In the genomic region with DNA sequence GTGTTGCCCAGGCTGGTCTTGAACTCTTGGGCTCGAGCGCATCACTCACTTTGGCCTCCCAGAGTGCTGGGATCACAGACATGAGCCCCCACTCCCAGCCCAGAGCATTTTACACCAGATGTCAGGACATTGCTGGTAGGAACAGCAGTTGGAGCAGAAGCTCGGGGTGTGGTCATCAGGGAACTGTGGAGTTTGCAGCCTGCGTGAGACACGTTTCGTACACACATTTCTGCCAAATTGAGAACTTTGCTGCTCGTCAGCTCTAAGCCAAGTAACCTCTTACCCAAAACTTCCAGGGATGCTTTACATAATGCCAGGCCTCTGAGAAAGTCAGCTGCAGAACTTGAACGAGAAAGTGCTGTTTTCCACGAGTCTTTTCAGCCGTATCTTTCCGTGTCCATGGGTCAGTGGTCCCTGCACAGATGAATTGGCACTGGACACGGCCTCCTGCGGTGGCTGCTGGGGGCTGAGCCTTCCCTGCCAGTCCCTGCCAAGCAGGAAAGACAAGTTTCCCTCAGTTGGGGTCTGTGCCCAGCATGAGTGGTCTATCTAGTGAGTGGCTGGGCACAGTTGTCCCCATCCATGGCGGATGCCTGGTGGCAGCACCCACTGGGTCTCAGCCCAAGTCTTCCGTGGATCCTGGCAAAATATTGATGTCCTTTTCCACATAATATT, we compare ENCODE assay signal across 1 cellular context.
TF ChIP-seq lines count a peak whose summit lies in the region.

No MANE protein-coding gene starts in this region.

TF ChIP-seq in SK-N-SH treated with all-trans-retinoic acid at 6 μM for 48 hours, 23 proteins besides CTCF, POLR2A, EP300 and RAD21 (continued from another document):
- TF ChIP-seq, protein P1, sequence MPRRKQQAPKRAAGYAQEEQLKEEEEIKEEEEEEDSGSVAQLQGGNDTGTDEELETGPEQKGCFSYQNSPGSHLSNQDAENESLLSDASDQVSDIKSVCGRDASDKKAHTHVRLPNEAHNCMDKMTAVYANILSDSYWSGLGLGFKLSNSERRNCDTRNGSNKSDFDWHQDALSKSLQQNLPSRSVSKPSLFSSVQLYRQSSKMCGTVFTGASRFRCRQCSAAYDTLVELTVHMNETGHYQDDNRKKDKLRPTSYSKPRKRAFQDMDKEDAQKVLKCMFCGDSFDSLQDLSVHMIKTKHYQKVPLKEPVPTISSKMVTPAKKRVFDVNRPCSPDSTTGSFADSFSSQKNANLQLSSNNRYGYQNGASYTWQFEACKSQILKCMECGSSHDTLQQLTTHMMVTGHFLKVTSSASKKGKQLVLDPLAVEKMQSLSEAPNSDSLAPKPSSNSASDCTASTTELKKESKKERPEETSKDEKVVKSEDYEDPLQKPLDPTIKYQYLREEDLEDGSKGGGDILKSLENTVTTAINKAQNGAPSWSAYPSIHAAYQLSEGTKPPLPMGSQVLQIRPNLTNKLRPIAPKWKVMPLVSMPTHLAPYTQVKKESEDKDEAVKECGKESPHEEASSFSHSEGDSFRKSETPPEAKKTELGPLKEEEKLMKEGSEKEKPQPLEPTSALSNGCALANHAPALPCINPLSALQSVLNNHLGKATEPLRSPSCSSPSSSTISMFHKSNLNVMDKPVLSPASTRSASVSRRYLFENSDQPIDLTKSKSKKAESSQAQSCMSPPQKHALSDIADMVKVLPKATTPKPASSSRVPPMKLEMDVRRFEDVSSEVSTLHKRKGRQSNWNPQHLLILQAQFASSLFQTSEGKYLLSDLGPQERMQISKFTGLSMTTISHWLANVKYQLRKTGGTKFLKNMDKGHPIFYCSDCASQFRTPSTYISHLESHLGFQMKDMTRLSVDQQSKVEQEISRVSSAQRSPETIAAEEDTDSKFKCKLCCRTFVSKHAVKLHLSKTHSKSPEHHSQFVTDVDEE (CRISPR knock-in tag; IDR thresholded peaks at IDR 0.05): no peak
- TF ChIP-seq CSDC2 (CRISPR knock-in tag; IDR thresholded peaks at IDR 0.05) (no peak), ARNTL (CRISPR knock-in tag; IDR thresholded peaks at IDR 0.05; ENCODE audit: borderline replicate concordance, low read depth) (no peak), SNAI2 (CRISPR knock-in tag; IDR thresholded peaks at IDR 0.05) (no peak), BACH2 (CRISPR knock-in tag; IDR thresholded peaks at IDR 0.05; ENCODE audit: borderline replicate concordance) (no peak), RARB (CRISPR knock-in tag; IDR thresholded peaks at IDR 0.05) (no peak), ESRRG (CRISPR knock-in tag; IDR thresholded peaks at IDR 0.05) (no peak), ZNF70 (CRISPR knock-in tag; IDR thresholded peaks at IDR 0.05) (no peak), GLIS3 (CRISPR knock-in tag; IDR thresholded peaks at IDR 0.05) (no peak)
- TF ChIP-seq, protein P2, sequence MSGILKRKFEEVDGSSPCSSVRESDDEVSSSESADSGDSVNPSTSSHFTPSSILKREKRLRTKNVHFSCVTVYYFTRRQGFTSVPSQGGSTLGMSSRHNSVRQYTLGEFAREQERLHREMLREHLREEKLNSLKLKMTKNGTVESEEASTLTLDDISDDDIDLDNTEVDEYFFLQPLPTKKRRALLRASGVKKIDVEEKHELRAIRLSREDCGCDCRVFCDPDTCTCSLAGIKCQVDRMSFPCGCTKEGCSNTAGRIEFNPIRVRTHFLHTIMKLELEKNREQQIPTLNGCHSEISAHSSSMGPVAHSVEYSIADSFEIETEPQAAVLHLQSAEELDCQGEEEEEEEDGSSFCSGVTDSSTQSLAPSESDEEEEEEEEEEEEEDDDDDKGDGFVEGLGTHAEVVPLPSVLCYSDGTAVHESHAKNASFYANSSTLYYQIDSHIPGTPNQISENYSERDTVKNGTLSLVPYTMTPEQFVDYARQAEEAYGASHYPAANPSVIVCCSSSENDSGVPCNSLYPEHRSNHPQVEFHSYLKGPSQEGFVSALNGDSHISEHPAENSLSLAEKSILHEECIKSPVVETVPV (CRISPR knock-in tag; IDR thresholded peaks at IDR 0.05): no peak
